ENCODE assay signal across 19 cellular contexts in the genomic region with DNA sequence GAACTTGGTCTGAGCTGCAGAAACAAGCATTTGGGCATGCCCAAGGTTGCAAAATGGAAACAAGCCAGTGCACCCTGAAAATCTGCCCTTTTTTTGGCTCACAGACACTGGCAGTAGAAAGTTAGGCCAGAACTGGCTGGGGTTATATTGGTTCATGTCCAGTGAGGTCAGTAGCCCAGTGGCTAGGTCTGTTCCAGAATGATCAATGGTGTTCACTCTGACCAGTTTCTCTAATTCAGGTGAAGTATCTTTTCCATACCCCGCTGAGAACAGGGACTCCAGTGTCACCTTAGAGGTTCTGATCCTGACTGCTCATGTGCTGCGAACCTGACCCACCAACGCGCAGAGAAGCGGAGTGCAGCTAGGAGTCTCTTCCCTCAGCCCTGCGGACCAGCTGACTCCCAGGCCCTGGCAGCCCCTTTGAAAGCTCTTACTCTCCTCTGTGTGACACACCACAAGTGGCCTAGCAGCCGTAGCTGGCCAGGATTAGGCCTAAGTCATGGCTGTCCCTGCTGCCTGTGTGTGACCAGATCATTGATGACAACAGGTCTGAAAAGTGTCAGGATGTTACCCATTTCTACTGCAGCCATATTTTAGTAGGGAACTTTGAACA.
DNase-seq lines count a peak whose midpoint lies in the region; ATAC-seq and TF ChIP-seq lines count a peak whose summit lies in the region.
"Had no signal": no experiment of that assay in that cellular context is flagged by ENCODE, and none has a peak within 500 bp of the region (broad histone marks: within the 10 kb centered on the region; RNA-seq: fewer than 3 reads in every experiment).

No MANE protein-coding gene starts in this region.

- no peak overlapping the region for H3K4me3 Mint-ChIP-seq in neural progenitor cell
- H3K4me3 Mint-ChIP-seq: CD4-positive, alpha-beta memory T cell; naive thymus-derived CD8-positive, alpha-beta T cell; type B pancreatic cell had no signal

- H3K27ac ChIP-seq in right atrium auricular region (peak overlapping the region; percentile 29 to 57), neural progenitor cell (no peak overlapping the region)
- H3K27ac ChIP-seq: colonic mucosa, SJCRH30 had no signal

- H3K4me1 ChIP-seq in right atrium auricular region (peaks cover 0 to 43% of the 10 kb centered on the region in 2 donors), neural progenitor cell (no peaks in the 10 kb centered on the region)
- H3K4me1 ChIP-seq: colonic mucosa, SJCRH30 had no signal

- H3K27me3 ChIP-seq in right atrium auricular region (no peaks in the 10 kb centered on the region), neural progenitor cell (no peaks in the 10 kb centered on the region)
- H3K27me3 ChIP-seq: colonic mucosa, sigmoid colon, SJCRH30 had no signal

- H3K27ac Mint-ChIP-seq in neural progenitor cell: peak overlapping the region; percentile 46
- H3K27ac Mint-ChIP-seq: type B pancreatic cell had no signal

- H3K9me3 Mint-ChIP-seq in neural progenitor cell: no peaks in the 10 kb centered on the region
- H3K9me3 Mint-ChIP-seq: activated T-helper 2 cell treated with anti-CD3 and anti-CD28 coated beads, Interferon-gamma antibody, Interleukin-2, Interleukin-4, amounts not matched to agents 10 μg/mL and 5 μg/mL and 100 μg/mL, durations not matched to agents 14 hours and 24 hours and 36 hours; CD4-positive, alpha-beta memory T cell; naive thymus-derived CD8-positive, alpha-beta T cell; type B pancreatic cell had no signal

- no peak overlapping the region for H3K4me2 ChIP-seq in neural progenitor cell

- H3K4me1 Mint-ChIP-seq in neural progenitor cell: peaks cover 3% of the 10 kb centered on the region

- intact Hi-C loops in Right ventricle myocardium inferior (cut with DNase I) (no loop called here), cardiac septum (cut with DNase I) (no loop called here)

- H3K27me3 Mint-ChIP-seq in neural progenitor cell (ENCODE audit: insufficient read depth, low read depth): no peaks in the 10 kb centered on the region
- H3K27me3 Mint-ChIP-seq: CD4-positive, alpha-beta memory T cell; naive thymus-derived CD8-positive, alpha-beta T cell; type B pancreatic cell had no signal

- H3K9me3 ChIP-seq in right atrium auricular region (no peaks in the 10 kb centered on the region), neural progenitor cell (ENCODE audit: low read depth) (no peaks in the 10 kb centered on the region)
- H3K9me3 ChIP-seq: colonic mucosa, sigmoid colon, SJCRH30 had no signal

- H3K36me3 ChIP-seq in right atrium auricular region (peaks cover 47% of the 10 kb centered on the region), neural progenitor cell (no peaks in the 10 kb centered on the region)

- H3K79me2 ChIP-seq in neural progenitor cell (ENCODE audit: low read depth): no peaks in the 10 kb centered on the region

- TF ChIP-seq CTCF in right atrium auricular region (IDR thresholded peaks at IDR 0.05) (no peak), neural progenitor cell (IDR thresholded peaks at IDR 0.05) (no peak)

- H3K36me3 Mint-ChIP-seq in neural progenitor cell: peaks cover 45% of the 10 kb centered on the region

- no peaks in the 10 kb centered on the region for H4K20me1 ChIP-seq in neural progenitor cell (ENCODE audit: low read depth)

- ATAC-seq in Right ventricle myocardium inferior (peak; percentile 76), GM18517 (IDR thresholded peaks at IDR 0.05; ENCODE audit: unreplicated experiment) (no peak)
- ATAC-seq: naive thymus-derived CD8-positive, alpha-beta T cell had no signal

- peak; percentile 62 for DNase-seq in Right ventricle myocardium inferior (ENCODE audit: missing footprints)
- no peak for DNase-seq in cardiac septum (ENCODE audit: low spot score)
- DNase-seq in right atrium auricular region (ENCODE audit: low spot score): no peak
- no peak for DNase-seq in neural progenitor cell (ENCODE audit: low spot score)
- no peak for DNase-seq in NCI-H345 (lab: John Stamatoyannopoulos, UW)
- no peak for DNase-seq in T-helper 2 cell
- no peak for DNase-seq in SW480 (ENCODE audit: low spot score)
- DNase-seq: activated CD4-positive, alpha-beta T cell treated with anti-CD3 and anti-CD28 coated beads, Interleukin-2, amount 50 U/mL, for 4 hours; CD4-positive, alpha-beta memory T cell; colonic mucosa; Karpas-422; naive thymus-derived CD8-positive, alpha-beta T cell; NCI-H1436; sigmoid colon; SJCRH30; stimulated activated CD4-positive, alpha-beta T cell treated with anti-CD3 and anti-CD28 coated beads, Interleukin-4, amount 100 ng/mL, for 24 hours had no signal

- no peak overlapping the region for H3K9ac ChIP-seq in neural progenitor cell

- H3F3A ChIP-seq in neural progenitor cell (ENCODE audit: low read depth): no peaks in the 10 kb centered on the region

- H3K4me3 ChIP-seq in right atrium auricular region: no peak overlapping the region
- no peak overlapping the region for H3K4me3 ChIP-seq in neural progenitor cell
- H3K4me3 ChIP-seq: colonic mucosa, sigmoid colon, SJCRH30 had no signal

- H2AFZ ChIP-seq in neural progenitor cell (replicated peaks): no peak overlapping the region
